ENCODE assay signal across 24 cellular contexts in the genomic region with DNA sequence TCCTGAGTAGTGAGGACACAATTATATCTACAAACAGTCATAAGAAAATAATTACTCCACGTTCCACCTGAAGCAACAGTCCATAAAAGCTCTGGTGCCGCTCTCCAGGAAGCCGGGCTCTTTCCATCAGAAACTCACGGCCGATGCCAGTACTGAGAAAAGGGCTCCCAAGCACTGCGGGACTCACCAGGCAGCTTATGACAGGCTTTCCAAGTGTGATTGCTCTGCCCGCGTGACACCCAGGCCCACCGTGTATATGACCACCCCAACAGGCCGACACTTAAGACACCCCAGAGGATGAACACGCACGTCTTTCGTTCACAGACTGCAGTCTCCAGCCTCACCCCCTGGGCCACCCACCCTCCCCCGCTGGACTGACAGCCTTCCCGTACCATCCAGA.
"Had no signal": no experiment of that assay in that cellular context is flagged by ENCODE, and none has a peak within 500 bp of the region (broad histone marks: within the 10 kb centered on the region; RNA-seq: fewer than 3 reads in every experiment).

No MANE protein-coding gene starts in this region.

- H3K27ac Mint-ChIP-seq: immature natural killer cell had no signal

- DNase-seq: dermis blood vessel endothelial cell; effector CD4-positive, alpha-beta T cell; effector memory CD4-positive, alpha-beta T cell; foreskin keratinocyte; heart left ventricle; hypothalamus; immature natural killer cell; islet precursor cell; kidney; kidney glomerular epithelial cell; left colon; left ventricle myocardium superior; lower lobe of right lung; mesenchymal stem cell; midbrain had no signal

- ATAC-seq: foreskin keratinocyte, gastroesophageal sphincter, heart left ventricle, left colon, left lobe of liver, left ventricle myocardium superior, lower lobe of right lung had no signal

- H3K4me1 Mint-ChIP-seq: immature natural killer cell had no signal

- H3K9me3 ChIP-seq: esophagus muscularis mucosa, gastroesophageal sphincter, heart left ventricle, lower lobe of right lung had no signal

- H3K4me3 ChIP-seq: coronary artery, dorsolateral prefrontal cortex, esophagus muscularis mucosa, gastroesophageal sphincter, heart left ventricle, hepatocyte, lower lobe of right lung had no signal

- H3K36me3 ChIP-seq: esophagus muscularis mucosa, gastroesophageal sphincter, heart left ventricle, lower lobe of right lung had no signal

- FAIRE-seq: colon, endothelial cell of umbilical vein, frontal cortex, kidney had no signal

- H3K36me3 Mint-ChIP-seq: immature natural killer cell had no signal

- H3K4me1 ChIP-seq: esophagus muscularis mucosa, foreskin keratinocyte, gastroesophageal sphincter, heart left ventricle, lower lobe of right lung had no signal

- H3K27me3 ChIP-seq: foreskin keratinocyte, hepatocyte had no signal

- H3K27ac ChIP-seq: coronary artery, dorsolateral prefrontal cortex, esophagus muscularis mucosa, foreskin keratinocyte, gastroesophageal sphincter, heart left ventricle, hepatocyte, lower lobe of right lung had no signal

- H3K4me3 Mint-ChIP-seq: immature natural killer cell had no signal

- H3K9me3 Mint-ChIP-seq: immature natural killer cell had no signal
